Comparison of ENCODE assay signal across 38 cellular contexts in genomic region chr19:50762554-50762953, GRCh38. TPM values are rescaled to one million over a fixed set of nuclear protein-coding genes. Genes with fewer than 3 reads are reported as not detected.
"Had no signal": no experiment of that assay in that cellular context is flagged by ENCODE, and none has a peak within 500 bp of the region (broad histone marks: within the 10 kb centered on the region; RNA-seq: fewer than 3 reads in every experiment).

No MANE protein-coding gene starts in this region.

- H3K36me3 Mint-ChIP-seq: activated naive CD4-positive, alpha-beta T cell treated with anti-CD3 and anti-CD28 coated beads, Interleukin-2, amount 10 ng/mL, durations not matched to agents 7 days and 5 days; activated naive CD4-positive, alpha-beta T cell treated with anti-CD3 and anti-CD28 coated beads, Interleukin-2, amount 50 U/mL, for 24 hours; activated naive CD8-positive, alpha-beta T cell; activated naive CD8-positive, alpha-beta T cell treated with anti-CD3 and anti-CD28 coated beads for 36 hours; activated naive CD8-positive, alpha-beta T cell treated with anti-CD3 and anti-CD28 coated beads, Interleukin-2, amount 10 ng/mL, durations not matched to agents 7 days and 5 days; brain had no signal

- H3K4me1 ChIP-seq: adrenal gland, ascending aorta, body of pancreas, breast epithelium had no signal

- H3K27ac Mint-ChIP-seq: activated naive CD4-positive, alpha-beta T cell treated with anti-CD3 and anti-CD28 coated beads for 36 hours; activated naive CD4-positive, alpha-beta T cell treated with anti-CD3 and anti-CD28 coated beads, Interleukin-2, amount 10 ng/mL, durations not matched to agents 7 days and 5 days; activated naive CD4-positive, alpha-beta T cell treated with anti-CD3 and anti-CD28 coated beads, Interleukin-2, amount 50 U/mL, for 24 hours; activated naive CD4-positive, alpha-beta T cell treated with anti-CD3 and anti-CD28 coated beads, Interleukin-2, amount 50 U/mL, for 72 hours; activated naive CD8-positive, alpha-beta T cell; activated naive CD8-positive, alpha-beta T cell treated with anti-CD3 and anti-CD28 coated beads for 36 hours; activated naive CD8-positive, alpha-beta T cell treated with anti-CD3 and anti-CD28 coated beads, Interleukin-2, amount 10 ng/mL, durations not matched to agents 7 days and 5 days; activated naive CD8-positive, alpha-beta T cell treated with anti-CD3 and anti-CD28 coated beads, Interleukin-2, amount 50 U/mL, for 24 hours; activated T-cell treated with anti-CD3 and anti-CD28 coated beads, Interleukin-2, amount 50 U/mL, for 24 hours; activated T-cell treated with anti-CD3 and anti-CD28 coated beads, Interleukin-2, amount 50 U/mL, for 72 hours; activated T-helper 1 cell treated with anti-CD3 and anti-CD28 coated beads, Interleukin-12 subunit alpha, Interleukin-12 subunit beta, Interleukin-2, Interleukin-4 antibody, amounts not matched to agents 30 ng/mL and 10 ng/mL and 1 ng/mL, durations not matched to agents 14 hours and 24 hours and 36 hours; activated T-helper 17 cell treated with anti-CD3 and anti-CD28 coated beads, Interleukin-2, amount 50 U/mL, for 72 hours; activated T-helper 2 cell treated with anti-CD3 and anti-CD28 coated beads, Interferon-gamma antibody, Interleukin-2, Interleukin-4, amounts not matched to agents 10 μg/mL and 5 μg/mL and 100 μg/mL, durations not matched to agents 14 hours and 24 hours and 36 hours; brain had no signal

- H3K36me3 ChIP-seq: adrenal gland, ascending aorta, brain microvascular endothelial cell, breast epithelium, cardiac muscle cell had no signal

- DNase-seq: activated effector memory CD4-positive, alpha-beta T cell treated with anti-CD3 and anti-CD28 coated beads, Interleukin-2, amount 50 U/mL, for 16 hours; activated effector memory CD4-positive, alpha-beta T cell treated with Interleukin-2 at 50 U/mL for 16 hours; activated gamma-delta T cell; activated gamma-delta T cell treated with Interleukin-2 at 50 U/mL for 16 hours; activated naive CD4-positive, alpha-beta T cell; activated naive CD4-positive, alpha-beta T cell treated with anti-CD3 and anti-CD28 coated beads for 36 hours; activated naive CD4-positive, alpha-beta T cell treated with anti-CD3 and anti-CD28 coated beads, Interleukin-2, amount 10 ng/mL, durations not matched to agents 7 days and 5 days; activated naive CD4-positive, alpha-beta T cell treated with anti-CD3 and anti-CD28 coated beads, Interleukin-2, amount 50 U/mL, for 16 hours; activated naive CD4-positive, alpha-beta T cell treated with Interleukin-2 at 50 U/mL for 16 hours; activated naive CD8-positive, alpha-beta T cell treated with anti-CD3 and anti-CD28 coated beads for 36 hours; activated naive CD8-positive, alpha-beta T cell treated with anti-CD3 and anti-CD28 coated beads, Interleukin-2, amount 10 ng/mL, durations not matched to agents 7 days and 5 days; activated naive CD8-positive, alpha-beta T cell treated with anti-CD3 and anti-CD28 coated beads, Interleukin-2, amount 50 U/mL, for 24 hours; activated T-cell treated with anti-CD3 and anti-CD28 coated beads, Interleukin-2, amount 50 U/mL, for 24 hours; activated T-cell treated with anti-CD3 and anti-CD28 coated beads, Interleukin-2, amount 50 U/mL, for 4 hours; activated T-cell treated with anti-CD3 and anti-CD28 coated beads, Interleukin-2, amount 50 U/mL, for 48 hours; activated T-cell treated with anti-CD3 and anti-CD28 coated beads, Interleukin-2, amount 50 U/mL, for 72 hours; adrenal gland; amniotic stem cell; amygdala; anterior cingulate cortex; aorta; body of pancreas; brain microvascular endothelial cell; caudate nucleus; central memory CD4-positive, alpha-beta T cell; cerebellar nuclear complex had no signal

- H3K4me1 Mint-ChIP-seq: activated naive CD4-positive, alpha-beta T cell treated with anti-CD3 and anti-CD28 coated beads, Interleukin-2, amount 10 ng/mL, durations not matched to agents 7 days and 5 days; activated naive CD4-positive, alpha-beta T cell treated with anti-CD3 and anti-CD28 coated beads, Interleukin-2, amount 50 U/mL, for 24 hours; activated naive CD8-positive, alpha-beta T cell treated with anti-CD3 and anti-CD28 coated beads for 36 hours; activated naive CD8-positive, alpha-beta T cell treated with anti-CD3 and anti-CD28 coated beads, Interleukin-2, amount 10 ng/mL, durations not matched to agents 7 days and 5 days; activated naive CD8-positive, alpha-beta T cell treated with anti-CD3 and anti-CD28 coated beads, Interleukin-2, amount 50 U/mL, for 24 hours; activated T-helper 17 cell treated with anti-CD3 and anti-CD28 coated beads, Interleukin-2, amount 50 U/mL, for 72 hours; central memory CD8-positive, alpha-beta T cell had no signal

- H3K9me3 ChIP-seq: adrenal gland, ascending aorta, body of pancreas, breast epithelium had no signal

- H3K27me3 ChIP-seq: ascending aorta, body of pancreas, brain microvascular endothelial cell, cardiac muscle cell had no signal

- H3K9me3 Mint-ChIP-seq: activated naive CD4-positive, alpha-beta T cell treated with anti-CD3 and anti-CD28 coated beads for 36 hours; activated naive CD4-positive, alpha-beta T cell treated with anti-CD3 and anti-CD28 coated beads, Interleukin-2, amount 10 ng/mL, durations not matched to agents 7 days and 5 days; activated naive CD4-positive, alpha-beta T cell treated with anti-CD3 and anti-CD28 coated beads, Interleukin-2, amount 50 U/mL, for 24 hours; activated naive CD4-positive, alpha-beta T cell treated with anti-CD3 and anti-CD28 coated beads, Interleukin-2, amount 50 U/mL, for 72 hours; activated T-cell treated with anti-CD3 and anti-CD28 coated beads, Interleukin-2, amount 50 U/mL, for 72 hours; activated T-helper 1 cell treated with anti-CD3 and anti-CD28 coated beads, Interleukin-12 subunit alpha, Interleukin-12 subunit beta, Interleukin-2, Interleukin-4 antibody, amounts not matched to agents 30 ng/mL and 10 ng/mL and 1 ng/mL, durations not matched to agents 14 hours and 24 hours and 36 hours; central memory CD8-positive, alpha-beta T cell had no signal

- H3K4me3 Mint-ChIP-seq: activated naive CD4-positive, alpha-beta T cell treated with anti-CD3 and anti-CD28 coated beads for 36 hours; activated naive CD4-positive, alpha-beta T cell treated with anti-CD3 and anti-CD28 coated beads, Interleukin-2, amount 10 ng/mL, durations not matched to agents 7 days and 5 days; activated naive CD4-positive, alpha-beta T cell treated with anti-CD3 and anti-CD28 coated beads, Interleukin-2, amount 50 U/mL, for 24 hours; activated naive CD8-positive, alpha-beta T cell; activated naive CD8-positive, alpha-beta T cell treated with anti-CD3 and anti-CD28 coated beads for 36 hours; activated naive CD8-positive, alpha-beta T cell treated with anti-CD3 and anti-CD28 coated beads, Interleukin-2, amount 10 ng/mL, durations not matched to agents 7 days and 5 days; activated naive CD8-positive, alpha-beta T cell treated with anti-CD3 and anti-CD28 coated beads, Interleukin-2, amount 50 U/mL, for 24 hours; activated T-cell treated with anti-CD3 and anti-CD28 coated beads, Interleukin-2, amount 50 U/mL, for 24 hours; activated T-cell treated with anti-CD3 and anti-CD28 coated beads, Interleukin-2, amount 50 U/mL, for 4 hours; activated T-cell treated with anti-CD3 and anti-CD28 coated beads, Interleukin-2, amount 50 U/mL, for 72 hours; activated T-helper 1 cell treated with anti-CD3 and anti-CD28 coated beads, Interleukin-12 subunit alpha, Interleukin-12 subunit beta, Interleukin-2, Interleukin-4 antibody, amounts not matched to agents 30 ng/mL and 10 ng/mL and 1 ng/mL, durations not matched to agents 14 hours and 24 hours and 36 hours; activated T-helper 17 cell treated with anti-CD3 and anti-CD28 coated beads, Interleukin-2, amount 50 U/mL, for 72 hours; brain; central memory CD8-positive, alpha-beta T cell had no signal

- H3K4me3 ChIP-seq: adrenal gland, ascending aorta, body of pancreas, breast epithelium, cardiac muscle cell had no signal

- H3K27ac ChIP-seq: adrenal gland, ascending aorta, body of pancreas, brain microvascular endothelial cell, breast epithelium, cardiac muscle cell had no signal

RNA-seq across cellular contexts. Expression of gene GPR32, which starts 7.7 kb away (rescaled TPM):
- polyA plus RNA-seq: adipose tissue, adrenal gland, aorta, cardiac muscle cell had no signal

RNA-seq across cellular contexts. Expression of gene ACP4, which starts 27.7 kb away (rescaled TPM):
- polyA plus RNA-seq: adipose tissue, adrenal gland, aorta had no signal
